In genomic region chr19:30719991-30720329, GRCh38 we compare ENCODE assay signal across 8 cellular contexts.
DNase-seq lines count a peak whose midpoint lies in the region; ATAC-seq and TF ChIP-seq lines count a peak whose summit lies in the region.
"Had no signal": no experiment of that assay in that cellular context is flagged by ENCODE, and none has a peak within 500 bp of the region (broad histone marks: within the 10 kb centered on the region; RNA-seq: fewer than 3 reads in every experiment).

No MANE protein-coding gene starts in this region.

- peaks cover 4 to 7% of the 10 kb centered on the region in 2 donors for H3K27me3 Mint-ChIP-seq in stimulated activated naive B cell treated with anti-CD40 and anti-IgM and Interleukin-4, amounts not matched to agents 10 μg/mL and 1 μg/mL and 100 μg/mL, for 72 hours

- H3K4me3 ChIP-seq in HL-60 (replicated peaks; ENCODE audit: insufficient read depth, low read length) (peak overlapping the region; percentile 38), adipocyte (ENCODE audit: low read length) (peak overlapping the region; percentile 88), iPS-20b (ENCODE audit: low read length) (peak overlapping the region; percentile 63)
- H3K4me3 ChIP-seq: K562 had no signal

- peak; percentile 41 to 49 for ATAC-seq in stimulated activated naive B cell treated with anti-CD40 and anti-IgM and Interleukin-4, amounts not matched to agents 10 μg/mL and 1 μg/mL and 100 μg/mL, for 72 hours (replicated peaks)
- ATAC-seq in GM18858 (IDR thresholded peaks at IDR 0.05; ENCODE audit: unreplicated experiment): no peak

- H3K9ac ChIP-seq in adipocyte (ENCODE audit: low read length): peak overlapping the region; percentile 81
- H3K9ac ChIP-seq in iPS-20b (ENCODE audit: low read depth, low read length): peak overlapping the region; percentile 58; the same call in 1 of the 2 replicates

- no peak for TF ChIP-seq CTCF in HL-60 (IDR thresholded peaks at IDR 0.05; ENCODE audit: insufficient read depth, low read length)

- H3K9me3 Mint-ChIP-seq in stimulated activated naive B cell treated with anti-CD40 and anti-IgM and Interleukin-4, amounts not matched to agents 10 μg/mL and 1 μg/mL and 100 μg/mL, for 72 hours: no peaks in the 10 kb centered on the region

- H3K36me3 Mint-ChIP-seq in stimulated activated naive B cell treated with anti-CD40 and anti-IgM and Interleukin-4, amounts not matched to agents 10 μg/mL and 1 μg/mL and 100 μg/mL, for 72 hours: no peaks in the 10 kb centered on the region

- DNase-seq in HL-60 (ENCODE audit: low read depth in 1 of 2, low spot score in 1 of 2) (no peak), adipocyte (ENCODE audit: low read depth) (no peak), GOT3 (lab: John Stamatoyannopoulos, UW) (no peak), NCI-H446 (lab: John Stamatoyannopoulos, UW) (no peak)
- no peak for DNase-seq in stimulated activated naive B cell treated with anti-CD40 and anti-IgM and Interleukin-4, amounts not matched to agents 10 μg/mL and 1 μg/mL and 100 μg/mL, for 72 hours

- peaks cover 8% of the 10 kb centered on the region for H3K4me1 ChIP-seq in adipocyte (ENCODE audit: control insufficient read depth, insufficient read depth, low read length)
- peaks cover 5% of the 10 kb centered on the region; the same call in 1 of the 2 replicates for H3K4me1 ChIP-seq in iPS-20b (ENCODE audit: insufficient read depth, low read length)

- no peaks in the 10 kb centered on the region for H3K36me3 ChIP-seq in adipocyte (ENCODE audit: control insufficient read depth, insufficient read depth, low read length, severe bottlenecking)
- no peaks in the 10 kb centered on the region for H3K36me3 ChIP-seq in iPS-20b (ENCODE audit: insufficient read depth, low read depth, low read length)

- H3K4me1 Mint-ChIP-seq in stimulated activated naive B cell treated with anti-CD40 and anti-IgM and Interleukin-4, amounts not matched to agents 10 μg/mL and 1 μg/mL and 100 μg/mL, for 72 hours: peaks cover 6 to 18% of the 10 kb centered on the region in 2 donors

- peaks cover 18% of the 10 kb centered on the region for H3K27me3 ChIP-seq in HL-60 (ENCODE audit: insufficient read depth, poor library complexity, severe bottlenecking)
- peaks cover 6% of the 10 kb centered on the region for H3K27me3 ChIP-seq in adipocyte (replicated peaks; ENCODE audit: control insufficient read depth, insufficient read depth, low read length)
- peaks cover 20% of the 10 kb centered on the region for H3K27me3 ChIP-seq in iPS-20b (ENCODE audit: insufficient read depth, low read length)

- no peaks in the 10 kb centered on the region for H3K9me3 ChIP-seq in adipocyte (ENCODE audit: control insufficient read depth, low read length)
- no peaks in the 10 kb centered on the region for H3K9me3 ChIP-seq in iPS-20b (ENCODE audit: insufficient read depth, low read depth, low read length)

- peak overlapping the region; percentile 85 to 89 for H3K4me3 Mint-ChIP-seq in stimulated activated naive B cell treated with anti-CD40 and anti-IgM and Interleukin-4, amounts not matched to agents 10 μg/mL and 1 μg/mL and 100 μg/mL, for 72 hours

- no peak overlapping the region for H3K27ac Mint-ChIP-seq in stimulated activated naive B cell treated with anti-CD40 and anti-IgM and Interleukin-4, amounts not matched to agents 10 μg/mL and 1 μg/mL and 100 μg/mL, for 72 hours

- H3K27ac ChIP-seq in HL-60 (replicated peaks) (no peak overlapping the region), iPS-20b (ENCODE audit: low read length) (no peak overlapping the region)

Comparison
In these comparisons a context has a peak if more than half of its experiments do, and no peak if none do; other contexts are left out.
1. H3K4me3 ChIP-seq: peak in every context shown above with its lines; median percentile 88 in adipocyte; 63 in iPS-20b; 38 in HL-60.